Comparison of ENCODE assay signal across 16 cellular contexts in genomic region chr5:6682239-6682638, GRCh38.
"Had no signal": no experiment of that assay in that cellular context is flagged by ENCODE, and none has a peak within 500 bp of the region (broad histone marks: within the 10 kb centered on the region; RNA-seq: fewer than 3 reads in every experiment).

No MANE protein-coding gene starts in this region.

- ATAC-seq: esophagus mucosa, gastrocnemius medialis, left lobe of liver, natural killer cell, sciatic nerve had no signal

- H3K36me3 ChIP-seq: gastrocnemius medialis, stomach, thoracic aorta, transverse colon had no signal

- DNase-seq: central memory CD4-positive, alpha-beta T cell; effector CD4-positive, alpha-beta T cell; gastrocnemius medialis; kidney glomerular epithelial cell; natural killer cell; occipital lobe; stimulated activated CD4-positive, alpha-beta T cell treated with anti-CD3 and anti-CD28 coated beads, Interleukin-2, amount 100 ng/mL, for 24 hours; stimulated activated CD4-positive, alpha-beta T cell treated with anti-CD3 and anti-CD28 coated beads, Interleukin-4, amount 100 ng/mL, for 4 hours; stimulated activated naive CD4-positive, alpha-beta T cell; stomach; transverse colon had no signal

- H3K4me3 ChIP-seq: coronary artery, gastrocnemius medialis, stomach, thoracic aorta, transverse colon had no signal

- H3K36me3 Mint-ChIP-seq: natural killer cell had no signal

- H3K27ac Mint-ChIP-seq: natural killer cell had no signal

- H3K4me1 ChIP-seq: gastrocnemius medialis had no signal

- H3K27me3 ChIP-seq: gastrocnemius medialis had no signal

- H3K9me3 Mint-ChIP-seq: natural killer cell had no signal

- H3K4me3 Mint-ChIP-seq: natural killer cell had no signal

- H3K27ac ChIP-seq: coronary artery, gastrocnemius medialis, stomach, thoracic aorta, transverse colon had no signal

- H3K9me3 ChIP-seq: gastrocnemius medialis, stomach, thoracic aorta, transverse colon had no signal
